ENCODE assay signal across 1 cellular context in the genomic region with DNA sequence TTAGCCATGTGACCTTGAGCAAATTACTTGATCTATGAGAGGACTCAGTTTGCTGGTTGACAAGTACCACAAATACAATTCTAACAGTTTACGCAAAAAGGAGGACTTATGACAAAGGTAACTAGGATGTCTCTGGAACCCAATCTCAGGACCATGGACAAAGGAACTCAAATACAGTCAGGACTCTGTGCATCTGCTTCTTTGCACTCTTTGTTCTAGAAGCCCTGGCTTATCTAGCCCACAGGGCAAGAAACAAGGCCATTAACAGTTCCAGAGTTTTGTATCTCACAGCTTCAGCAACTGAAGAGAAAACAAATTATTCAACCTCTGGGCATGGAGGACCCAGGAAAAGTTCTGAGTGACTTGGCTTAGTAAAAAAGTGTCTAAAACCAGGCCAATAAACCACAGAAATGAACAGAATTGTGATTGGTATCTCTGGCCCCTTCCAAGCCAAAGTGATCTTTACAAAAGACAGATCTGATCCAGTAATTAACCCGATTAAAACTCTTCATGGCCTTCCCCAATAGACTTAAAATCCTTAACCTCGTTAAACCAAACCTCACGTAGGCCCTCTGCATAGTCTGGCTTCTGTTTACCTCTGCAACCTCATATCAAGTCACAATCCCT.
A peak's percentile ranks its signal among the peaks of the same experiment; 100 is the strongest.
TF ChIP-seq lines count a peak whose summit lies in the region.

No MANE protein-coding gene starts in this region.

TF ChIP-seq in HepG2, 621 proteins besides CTCF, POLR2A, EP300 and RAD21 (continues in another document):
- no peak for TF ChIP-seq NFIC (IDR thresholded peaks at IDR 0.05; ENCODE audit: low read length)
- TF ChIP-seq ZNF329 (CRISPR knock-in tag; IDR thresholded peaks at IDR 0.05; ENCODE audit: low read depth): no peak
- TF ChIP-seq MTA1 (CRISPR knock-in tag; IDR thresholded peaks at IDR 0.05; ENCODE audit: borderline replicate concordance): no peak
- TF ChIP-seq, protein P1, sequence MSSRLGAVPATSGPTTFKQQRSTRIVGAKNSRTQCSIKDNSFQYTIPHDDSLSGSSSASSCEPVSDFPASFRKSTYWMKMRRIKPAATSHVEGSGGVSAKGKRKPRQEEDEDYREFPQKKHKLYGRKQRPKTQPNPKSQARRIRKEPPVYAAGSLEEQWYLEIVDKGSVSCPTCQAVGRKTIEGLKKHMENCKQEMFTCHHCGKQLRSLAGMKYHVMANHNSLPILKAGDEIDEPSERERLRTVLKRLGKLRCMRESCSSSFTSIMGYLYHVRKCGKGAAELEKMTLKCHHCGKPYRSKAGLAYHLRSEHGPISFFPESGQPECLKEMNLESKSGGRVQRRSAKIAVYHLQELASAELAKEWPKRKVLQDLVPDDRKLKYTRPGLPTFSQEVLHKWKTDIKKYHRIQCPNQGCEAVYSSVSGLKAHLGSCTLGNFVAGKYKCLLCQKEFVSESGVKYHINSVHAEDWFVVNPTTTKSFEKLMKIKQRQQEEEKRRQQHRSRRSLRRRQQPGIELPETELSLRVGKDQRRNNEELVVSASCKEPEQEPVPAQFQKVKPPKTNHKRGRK (CRISPR knock-in tag; IDR thresholded peaks at IDR 0.05): no peak
- no peak for TF ChIP-seq SOX6 (IDR thresholded peaks at IDR 0.05)
- 0 out of 2 replicates have a peak, but pooled peaks have one; percentile 38 for TF ChIP-seq SOX6 (CRISPR knock-in tag; IDR thresholded peaks at IDR 0.05)
- peak; percentile 41; the same call in 1 of the 2 replicates for TF ChIP-seq HDAC2 (CRISPR knock-in tag; IDR thresholded peaks at IDR 0.05)
- TF ChIP-seq ZNF792 (CRISPR knock-in tag; IDR thresholded peaks at IDR 0.05): 0 out of 2 replicates have a peak, but pooled peaks have one; percentile 25
- TF ChIP-seq ZSCAN31 (CRISPR knock-in tag; IDR thresholded peaks at IDR 0.05; ENCODE audit: low read depth): no peak
- peak; percentile 98 for TF ChIP-seq MIER2 (CRISPR knock-in tag; IDR thresholded peaks at IDR 0.05)
- TF ChIP-seq NR2C2 (CRISPR knock-in tag; IDR thresholded peaks at IDR 0.05; ENCODE audit: borderline replicate concordance): no peak
- peak; percentile 36; the same call in 1 of the 2 replicates for TF ChIP-seq SOX5 (CRISPR knock-in tag; IDR thresholded peaks at IDR 0.05; ENCODE audit: borderline replicate concordance)
- no peak for TF ChIP-seq TCF7 (IDR thresholded peaks at IDR 0.05; ENCODE audit: low read depth)
- TF ChIP-seq, protein P2, sequence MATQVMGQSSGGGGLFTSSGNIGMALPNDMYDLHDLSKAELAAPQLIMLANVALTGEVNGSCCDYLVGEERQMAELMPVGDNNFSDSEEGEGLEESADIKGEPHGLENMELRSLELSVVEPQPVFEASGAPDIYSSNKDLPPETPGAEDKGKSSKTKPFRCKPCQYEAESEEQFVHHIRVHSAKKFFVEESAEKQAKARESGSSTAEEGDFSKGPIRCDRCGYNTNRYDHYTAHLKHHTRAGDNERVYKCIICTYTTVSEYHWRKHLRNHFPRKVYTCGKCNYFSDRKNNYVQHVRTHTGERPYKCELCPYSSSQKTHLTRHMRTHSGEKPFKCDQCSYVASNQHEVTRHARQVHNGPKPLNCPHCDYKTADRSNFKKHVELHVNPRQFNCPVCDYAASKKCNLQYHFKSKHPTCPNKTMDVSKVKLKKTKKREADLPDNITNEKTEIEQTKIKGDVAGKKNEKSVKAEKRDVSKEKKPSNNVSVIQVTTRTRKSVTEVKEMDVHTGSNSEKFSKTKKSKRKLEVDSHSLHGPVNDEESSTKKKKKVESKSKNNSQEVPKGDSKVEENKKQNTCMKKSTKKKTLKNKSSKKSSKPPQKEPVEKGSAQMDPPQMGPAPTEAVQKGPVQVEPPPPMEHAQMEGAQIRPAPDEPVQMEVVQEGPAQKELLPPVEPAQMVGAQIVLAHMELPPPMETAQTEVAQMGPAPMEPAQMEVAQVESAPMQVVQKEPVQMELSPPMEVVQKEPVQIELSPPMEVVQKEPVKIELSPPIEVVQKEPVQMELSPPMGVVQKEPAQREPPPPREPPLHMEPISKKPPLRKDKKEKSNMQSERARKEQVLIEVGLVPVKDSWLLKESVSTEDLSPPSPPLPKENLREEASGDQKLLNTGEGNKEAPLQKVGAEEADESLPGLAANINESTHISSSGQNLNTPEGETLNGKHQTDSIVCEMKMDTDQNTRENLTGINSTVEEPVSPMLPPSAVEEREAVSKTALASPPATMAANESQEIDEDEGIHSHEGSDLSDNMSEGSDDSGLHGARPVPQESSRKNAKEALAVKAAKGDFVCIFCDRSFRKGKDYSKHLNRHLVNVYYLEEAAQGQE (IDR thresholded peaks at IDR 0.05; ENCODE audit: borderline replicate concordance in 1 of 2, low read depth in 1 of 2, low read length in 2 of 2): peak; percentile 46 to 95
- TF ChIP-seq ZNF496 (CRISPR knock-in tag; IDR thresholded peaks at IDR 0.05; ENCODE audit: insufficient replicate concordance): no peak
- TF ChIP-seq GABPB1 (CRISPR knock-in tag; IDR thresholded peaks at IDR 0.05): no peak
- TF ChIP-seq GATA4 (IDR thresholded peaks at IDR 0.05; ENCODE audit: borderline replicate concordance, low read depth): 0 out of 2 replicates have a peak, but pooled peaks have one; percentile 18
- TF ChIP-seq, protein P3, sequence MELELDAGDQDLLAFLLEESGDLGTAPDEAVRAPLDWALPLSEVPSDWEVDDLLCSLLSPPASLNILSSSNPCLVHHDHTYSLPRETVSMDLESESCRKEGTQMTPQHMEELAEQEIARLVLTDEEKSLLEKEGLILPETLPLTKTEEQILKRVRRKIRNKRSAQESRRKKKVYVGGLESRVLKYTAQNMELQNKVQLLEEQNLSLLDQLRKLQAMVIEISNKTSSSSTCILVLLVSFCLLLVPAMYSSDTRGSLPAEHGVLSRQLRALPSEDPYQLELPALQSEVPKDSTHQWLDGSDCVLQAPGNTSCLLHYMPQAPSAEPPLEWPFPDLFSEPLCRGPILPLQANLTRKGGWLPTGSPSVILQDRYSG (CRISPR knock-in tag; IDR thresholded peaks at IDR 0.05): no peak
- TF ChIP-seq, protein P4, sequence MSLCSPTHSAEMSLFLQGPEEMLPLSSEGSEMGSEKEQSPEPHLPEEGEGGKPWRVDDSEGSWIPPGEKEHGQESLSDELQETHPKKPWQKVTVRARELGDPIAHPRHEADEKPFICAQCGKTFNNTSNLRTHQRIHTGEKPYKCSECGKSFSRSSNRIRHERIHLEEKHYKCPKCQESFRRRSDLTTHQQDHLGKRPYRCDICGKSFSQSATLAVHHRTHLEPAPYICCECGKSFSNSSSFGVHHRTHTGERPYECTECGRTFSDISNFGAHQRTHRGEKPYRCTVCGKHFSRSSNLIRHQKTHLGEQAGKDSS (CRISPR knock-in tag; IDR thresholded peaks at IDR 0.05; ENCODE audit: borderline replicate concordance, low read depth): no peak
- TF ChIP-seq SAP130 (CRISPR knock-in tag; IDR thresholded peaks at IDR 0.05; ENCODE audit: low read depth): peak; percentile 29; the same call in 1 of the 2 replicates
- TF ChIP-seq, protein P5, sequence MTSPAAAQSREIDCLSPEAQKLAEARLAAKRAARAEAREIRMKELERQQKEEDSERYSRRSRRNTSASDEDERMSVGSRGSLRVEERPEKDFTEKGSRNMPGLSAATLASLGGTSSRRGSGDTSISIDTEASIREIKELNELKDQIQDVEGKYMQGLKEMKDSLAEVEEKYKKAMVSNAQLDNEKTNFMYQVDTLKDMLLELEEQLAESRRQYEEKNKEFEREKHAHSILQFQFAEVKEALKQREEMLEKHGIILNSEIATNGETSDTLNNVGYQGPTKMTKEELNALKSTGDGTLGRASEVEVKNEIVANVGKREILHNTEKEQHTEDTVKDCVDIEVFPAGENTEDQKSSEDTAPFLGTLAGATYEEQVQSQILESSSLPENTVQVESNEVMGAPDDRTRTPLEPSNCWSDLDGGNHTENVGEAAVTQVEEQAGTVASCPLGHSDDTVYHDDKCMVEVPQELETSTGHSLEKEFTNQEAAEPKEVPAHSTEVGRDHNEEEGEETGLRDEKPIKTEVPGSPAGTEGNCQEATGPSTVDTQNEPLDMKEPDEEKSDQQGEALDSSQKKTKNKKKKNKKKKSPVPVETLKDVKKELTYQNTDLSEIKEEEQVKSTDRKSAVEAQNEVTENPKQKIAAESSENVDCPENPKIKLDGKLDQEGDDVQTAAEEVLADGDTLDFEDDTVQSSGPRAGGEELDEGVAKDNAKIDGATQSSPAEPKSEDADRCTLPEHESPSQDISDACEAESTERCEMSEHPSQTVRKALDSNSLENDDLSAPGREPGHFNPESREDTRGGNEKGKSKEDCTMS (CRISPR knock-in tag; conservative IDR thresholded peaks at IDR 0.05): no peak
- TF ChIP-seq, protein P6, sequence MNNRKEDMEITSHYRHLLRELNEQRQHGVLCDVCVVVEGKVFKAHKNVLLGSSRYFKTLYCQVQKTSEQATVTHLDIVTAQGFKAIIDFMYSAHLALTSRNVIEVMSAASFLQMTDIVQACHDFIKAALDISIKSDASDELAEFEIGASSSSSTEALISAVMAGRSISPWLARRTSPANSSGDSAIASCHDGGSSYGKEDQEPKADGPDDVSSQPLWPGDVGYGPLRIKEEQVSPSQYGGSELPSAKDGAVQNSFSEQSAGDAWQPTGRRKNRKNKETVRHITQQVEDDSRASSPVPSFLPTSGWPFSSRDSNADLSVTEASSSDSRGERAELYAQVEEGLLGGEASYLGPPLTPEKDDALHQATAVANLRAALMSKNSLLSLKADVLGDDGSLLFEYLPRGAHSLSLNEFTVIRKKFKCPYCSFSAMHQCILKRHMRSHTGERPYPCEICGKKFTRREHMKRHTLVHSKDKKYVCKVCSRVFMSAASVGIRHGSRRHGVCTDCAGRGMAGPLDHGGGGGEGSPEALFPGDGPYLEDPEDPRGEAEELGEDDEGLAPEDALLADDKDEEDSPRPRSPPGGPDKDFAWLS (CRISPR knock-in tag; IDR thresholded peaks at IDR 0.05; ENCODE audit: borderline replicate concordance): no peak
- TF ChIP-seq ZNF430 (CRISPR knock-in tag; IDR thresholded peaks at IDR 0.05): no peak
- 0 out of 2 replicates have a peak, but pooled peaks have one; percentile 9 for TF ChIP-seq RBFOX2 (IDR thresholded peaks at IDR 0.05; ENCODE audit: low read depth, low read length)
- no peak for TF ChIP-seq JARID2 (CRISPR knock-in tag; IDR thresholded peaks at IDR 0.05; ENCODE audit: insufficient replicate concordance)
- no peak for TF ChIP-seq SNAPC2 (CRISPR knock-in tag; IDR thresholded peaks at IDR 0.05)
- no peak for TF ChIP-seq HOXA9 (CRISPR knock-in tag; IDR thresholded peaks at IDR 0.05; ENCODE audit: borderline replicate concordance)
- no peak for TF ChIP-seq SOX13 (IDR thresholded peaks at IDR 0.05)
- peak in 1 of 2 experiments; percentile 67; a peak in 2 of 4 replicates for TF ChIP-seq SOX13 (CRISPR knock-in tag; conservative IDR thresholded peaks at IDR 0.05 in 1 of 2, IDR thresholded peaks at IDR 0.05 in 1 of 2)
- peak; percentile 42; the same call in 1 of the 2 replicates for TF ChIP-seq WIZ (CRISPR knock-in tag; IDR thresholded peaks at IDR 0.05)
- 0 out of 2 replicates have a peak, but pooled peaks have one; percentile 15 for TF ChIP-seq ZNF777 (CRISPR knock-in tag; IDR thresholded peaks at IDR 0.05)
- peak; percentile 68; the same call in 1 of the 2 replicates for TF ChIP-seq TBX2 (CRISPR knock-in tag; IDR thresholded peaks at IDR 0.05; ENCODE audit: borderline replicate concordance)
- TF ChIP-seq, protein P7, sequence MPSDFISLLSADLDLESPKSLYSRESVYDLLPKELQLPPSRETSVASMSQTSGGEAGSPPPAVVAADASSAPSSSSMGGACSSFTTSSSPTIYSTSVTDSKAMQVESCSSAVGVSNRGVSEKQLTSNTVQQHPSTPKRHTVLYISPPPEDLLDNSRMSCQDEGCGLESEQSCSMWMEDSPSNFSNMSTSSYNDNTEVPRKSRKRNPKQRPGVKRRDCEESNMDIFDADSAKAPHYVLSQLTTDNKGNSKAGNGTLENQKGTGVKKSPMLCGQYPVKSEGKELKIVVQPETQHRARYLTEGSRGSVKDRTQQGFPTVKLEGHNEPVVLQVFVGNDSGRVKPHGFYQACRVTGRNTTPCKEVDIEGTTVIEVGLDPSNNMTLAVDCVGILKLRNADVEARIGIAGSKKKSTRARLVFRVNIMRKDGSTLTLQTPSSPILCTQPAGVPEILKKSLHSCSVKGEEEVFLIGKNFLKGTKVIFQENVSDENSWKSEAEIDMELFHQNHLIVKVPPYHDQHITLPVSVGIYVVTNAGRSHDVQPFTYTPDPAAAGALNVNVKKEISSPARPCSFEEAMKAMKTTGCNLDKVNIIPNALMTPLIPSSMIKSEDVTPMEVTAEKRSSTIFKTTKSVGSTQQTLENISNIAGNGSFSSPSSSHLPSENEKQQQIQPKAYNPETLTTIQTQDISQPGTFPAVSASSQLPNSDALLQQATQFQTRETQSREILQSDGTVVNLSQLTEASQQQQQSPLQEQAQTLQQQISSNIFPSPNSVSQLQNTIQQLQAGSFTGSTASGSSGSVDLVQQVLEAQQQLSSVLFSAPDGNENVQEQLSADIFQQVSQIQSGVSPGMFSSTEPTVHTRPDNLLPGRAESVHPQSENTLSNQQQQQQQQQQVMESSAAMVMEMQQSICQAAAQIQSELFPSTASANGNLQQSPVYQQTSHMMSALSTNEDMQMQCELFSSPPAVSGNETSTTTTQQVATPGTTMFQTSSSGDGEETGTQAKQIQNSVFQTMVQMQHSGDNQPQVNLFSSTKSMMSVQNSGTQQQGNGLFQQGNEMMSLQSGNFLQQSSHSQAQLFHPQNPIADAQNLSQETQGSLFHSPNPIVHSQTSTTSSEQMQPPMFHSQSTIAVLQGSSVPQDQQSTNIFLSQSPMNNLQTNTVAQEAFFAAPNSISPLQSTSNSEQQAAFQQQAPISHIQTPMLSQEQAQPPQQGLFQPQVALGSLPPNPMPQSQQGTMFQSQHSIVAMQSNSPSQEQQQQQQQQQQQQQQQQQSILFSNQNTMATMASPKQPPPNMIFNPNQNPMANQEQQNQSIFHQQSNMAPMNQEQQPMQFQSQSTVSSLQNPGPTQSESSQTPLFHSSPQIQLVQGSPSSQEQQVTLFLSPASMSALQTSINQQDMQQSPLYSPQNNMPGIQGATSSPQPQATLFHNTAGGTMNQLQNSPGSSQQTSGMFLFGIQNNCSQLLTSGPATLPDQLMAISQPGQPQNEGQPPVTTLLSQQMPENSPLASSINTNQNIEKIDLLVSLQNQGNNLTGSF (CRISPR knock-in tag; IDR thresholded peaks at IDR 0.05): no peak
- TF ChIP-seq, protein P8, sequence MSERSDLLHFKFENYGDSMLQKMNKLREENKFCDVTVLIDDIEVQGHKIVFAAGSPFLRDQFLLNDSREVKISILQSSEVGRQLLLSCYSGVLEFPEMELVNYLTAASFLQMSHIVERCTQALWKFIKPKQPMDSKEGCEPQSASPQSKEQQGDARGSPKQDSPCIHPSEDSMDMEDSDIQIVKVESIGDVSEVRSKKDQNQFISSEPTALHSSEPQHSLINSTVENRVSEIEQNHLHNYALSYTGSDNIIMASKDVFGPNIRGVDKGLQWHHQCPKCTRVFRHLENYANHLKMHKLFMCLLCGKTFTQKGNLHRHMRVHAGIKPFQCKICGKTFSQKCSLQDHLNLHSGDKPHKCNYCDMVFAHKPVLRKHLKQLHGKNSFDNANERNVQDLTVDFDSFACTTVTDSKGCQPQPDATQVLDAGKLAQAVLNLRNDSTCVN (CRISPR knock-in tag; IDR thresholded peaks at IDR 0.05; ENCODE audit: borderline replicate concordance): 0 out of 2 replicates have a peak, but pooled peaks have one; percentile 38
